15 cellular contexts compared by ENCODE assay signal in genomic region chr1:27609210-27609555, GRCh38. TPM values are rescaled to one million over a fixed set of nuclear protein-coding genes. Genes with fewer than 3 reads are reported as not detected.
DNase-seq lines count a peak whose midpoint lies in the region; ATAC-seq and TF ChIP-seq lines count a peak whose summit lies in the region.
"Had no signal": no experiment of that assay in that cellular context is flagged by ENCODE, and none has a peak within 500 bp of the region (broad histone marks: within the 10 kb centered on the region; RNA-seq: fewer than 3 reads in every experiment).

No MANE protein-coding gene starts in this region.

- H3K4me1 Mint-ChIP-seq in activated T-cell treated with anti-CD3 and anti-CD28 coated beads, Interleukin-2, amount 50 U/mL, for 72 hours (ENCODE audit: low read depth): peaks cover 23% of the 10 kb centered on the region

- no peaks in the 10 kb centered on the region for H3K9me3 Mint-ChIP-seq in activated T-cell treated with anti-CD3 and anti-CD28 coated beads, Interleukin-2, amount 50 U/mL, for 72 hours
- H3K9me3 Mint-ChIP-seq: activated CD4-positive, alpha-beta T cell treated with anti-CD3 and anti-CD28 coated beads, Interleukin-2, amount 10 ng/mL, durations not matched to agents 24 days and 14 days; activated naive CD4-positive, alpha-beta T cell treated with anti-CD3 and anti-CD28 coated beads, Interleukin-2, amount 50 U/mL, for 24 hours; HFFc6 had no signal

- no peak overlapping the region for H3K4me3 Mint-ChIP-seq in activated T-cell treated with anti-CD3 and anti-CD28 coated beads, Interleukin-2, amount 50 U/mL, for 72 hours
- H3K4me3 Mint-ChIP-seq: activated CD4-positive, alpha-beta T cell treated with anti-CD3 and anti-CD28 coated beads, Interleukin-2, amount 10 ng/mL, durations not matched to agents 24 days and 14 days; activated naive CD4-positive, alpha-beta T cell treated with anti-CD3 and anti-CD28 coated beads, Interleukin-2, amount 50 U/mL, for 24 hours; HFFc6 had no signal

- no peak for TF ChIP-seq CTCF in fibroblast of mammary gland (conservative IDR thresholded peaks at IDR 0.05; ENCODE audit: control insufficient read depth, insufficient read depth, low read depth, low read length)

- H3K4me1 ChIP-seq in thymus (ENCODE audit: control insufficient read depth, insufficient read depth, low read length): peaks cover 35% of the 10 kb centered on the region
- H3K4me1 ChIP-seq: psoas muscle had no signal

- H3K4me3 ChIP-seq in fibroblast of mammary gland (ENCODE audit: control insufficient read depth, low read depth, low read length) (no peak overlapping the region), thymus (ENCODE audit: low read length) (no peak overlapping the region)
- H3K4me3 ChIP-seq: lung, Peyer's patch, psoas muscle, thoracic aorta had no signal

- no peaks in the 10 kb centered on the region for H3K36me3 Mint-ChIP-seq in activated T-cell treated with anti-CD3 and anti-CD28 coated beads, Interleukin-2, amount 50 U/mL, for 72 hours (ENCODE audit: insufficient read depth in 2 of 2)
- H3K36me3 Mint-ChIP-seq: activated naive CD4-positive, alpha-beta T cell treated with anti-CD3 and anti-CD28 coated beads, Interleukin-2, amount 50 U/mL, for 24 hours had no signal

- H3K36me3 ChIP-seq in KOPT-K1 (ENCODE audit: insufficient read depth, low read length) (no peaks in the 10 kb centered on the region), thymus (ENCODE audit: control insufficient read depth, insufficient read depth) (no peaks in the 10 kb centered on the region)
- H3K36me3 ChIP-seq: Peyer's patch, thoracic aorta had no signal

- H3K27me3 ChIP-seq in thymus (ENCODE audit: control insufficient read depth, insufficient read depth): no peaks in the 10 kb centered on the region
- H3K27me3 ChIP-seq: Peyer's patch had no signal

- H3K27ac ChIP-seq in KOPT-K1 (ENCODE audit: low read depth, low read length, poor library complexity, severe bottlenecking) (peak overlapping the region; percentile 83), thymus (ENCODE audit: low read depth) (peak overlapping the region; percentile 62)
- H3K27ac ChIP-seq: psoas muscle, thoracic aorta had no signal

- no peak overlapping the region for H3K27ac Mint-ChIP-seq in activated T-cell treated with anti-CD3 and anti-CD28 coated beads, Interleukin-2, amount 50 U/mL, for 72 hours
- H3K27ac Mint-ChIP-seq: activated CD4-positive, alpha-beta T cell treated with anti-CD3 and anti-CD28 coated beads, Interleukin-2, amount 10 ng/mL, durations not matched to agents 24 days and 14 days; activated naive CD4-positive, alpha-beta T cell treated with anti-CD3 and anti-CD28 coated beads, Interleukin-2, amount 50 U/mL, for 24 hours; HFFc6 had no signal

- no peaks in the 10 kb centered on the region for H3K9me3 ChIP-seq in KOPT-K1 (ENCODE audit: insufficient read depth, low read length, poor library complexity, severe bottlenecking)
- H3K9me3 ChIP-seq in thymus (ENCODE audit: control insufficient read depth): peaks cover 2% of the 10 kb centered on the region
- H3K9me3 ChIP-seq: Peyer's patch, psoas muscle, thoracic aorta had no signal

- 85% methylated on average over 3 of the region's 3 CpGs for WGBS in thymus

- no peak for DNase-seq in activated T-cell treated with anti-CD3 and anti-CD28 coated beads, Interleukin-2, amount 50 U/mL, for 72 hours
- no peak for DNase-seq in activated T-cell treated with anti-CD3 and anti-CD28 coated beads, Interleukin-2, amount 50 U/mL, for 1 hour
- DNase-seq in fibroblast of mammary gland (ENCODE audit: low read depth) (peak; percentile 35), DMS153 treated with DMSO at 0.1 percent for 48 hours (lab: John Stamatoyannopoulos, UW; ENCODE audit: unreplicated experiment) (no peak), SKM-1 treated with dmso at 0.1 percent for 144 hours (lab: John Stamatoyannopoulos, UW; ENCODE audit: unreplicated experiment) (no peak)

- peak; percentile 12 for ATAC-seq in activated T-cell treated with anti-CD3 and anti-CD28 coated beads, Interleukin-2, amount 50 U/mL, for 72 hours (replicated peaks in 1 of 2)
- ATAC-seq in HG03342 (IDR thresholded peaks at IDR 0.05; ENCODE audit: unreplicated experiment): no peak

- no peaks in the 10 kb centered on the region for H3K27me3 Mint-ChIP-seq in activated T-cell treated with anti-CD3 and anti-CD28 coated beads, Interleukin-2, amount 50 U/mL, for 72 hours (ENCODE audit: low read depth)
- H3K27me3 Mint-ChIP-seq: activated CD4-positive, alpha-beta T cell treated with anti-CD3 and anti-CD28 coated beads, Interleukin-2, amount 10 ng/mL, durations not matched to agents 24 days and 14 days; activated naive CD4-positive, alpha-beta T cell treated with anti-CD3 and anti-CD28 coated beads, Interleukin-2, amount 50 U/mL, for 24 hours had no signal

RNA-seq across cellular contexts. Expression of gene AHDC1, which starts 5.2 kb away (rescaled TPM):
- 1 to 10 TPM; 8.4 to 9.3 TPM for total RNA-seq in activated T-cell treated with anti-CD3 and anti-CD28 coated beads, Interleukin-2, amount 50 U/mL, for 72 hours
- 22.6 TPM for polyA plus RNA-seq in thymus

RNA-seq across cellular contexts. Expression of gene FGR, which starts 25.8 kb away (rescaled TPM):
- total RNA-seq in activated T-cell treated with anti-CD3 and anti-CD28 coated beads, Interleukin-2, amount 50 U/mL, for 72 hours: 1 to 10 TPM in 1 of 2 donors, under 1 TPM in 1; 0.62 to 2.1 TPM
- polyA plus RNA-seq in thymus: 38.7 TPM
- total RNA-seq: HFFc6 had no signal
